25 cellular contexts compared by ENCODE assay signal in the genomic region with DNA sequence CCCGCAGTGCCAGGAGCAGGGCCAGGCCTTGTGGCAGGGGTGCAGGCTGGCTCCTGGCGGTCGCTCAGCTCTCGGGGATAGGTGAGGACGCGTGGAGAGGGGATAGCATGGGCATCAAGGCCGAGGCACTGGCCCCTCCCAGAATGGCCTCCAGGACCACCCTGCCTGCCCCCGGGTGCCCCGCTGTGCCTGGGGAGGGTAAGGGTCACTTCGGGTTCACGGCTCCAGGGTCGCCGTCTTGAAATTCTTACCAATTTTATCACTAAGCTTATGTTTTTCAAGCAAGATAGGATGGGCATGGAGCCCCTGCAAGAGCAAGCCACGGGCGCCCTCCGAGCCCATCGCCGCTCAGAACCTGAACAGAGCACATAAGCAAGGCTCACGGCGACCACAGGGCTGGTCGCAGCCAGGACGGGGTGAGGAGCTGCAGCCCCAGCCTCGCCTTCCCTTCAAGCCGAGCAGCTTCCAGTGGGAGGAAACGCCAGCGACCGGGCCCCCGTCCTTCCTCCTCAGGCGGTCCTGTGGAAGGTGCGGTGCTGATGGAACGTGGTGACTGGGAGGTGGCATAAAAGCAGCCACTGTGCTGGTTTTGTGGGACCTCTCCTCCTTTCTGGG.
"Had no signal": no experiment of that assay in that cellular context is flagged by ENCODE, and none has a peak within 500 bp of the region (broad histone marks: within the 10 kb centered on the region; RNA-seq: fewer than 3 reads in every experiment).

No MANE protein-coding gene starts in this region.

- H3K27ac Mint-ChIP-seq: immature natural killer cell; naive thymus-derived CD8-positive, alpha-beta T cell; nephron; progenitor cell of endocrine pancreas; stimulated activated effector memory CD8-positive, alpha-beta T cell treated with anti-CD3 and anti-CD28 coated beads, Interleukin-12 subunit alpha, Interleukin-12 subunit beta, amount 100 ng/mL, for 72 hours; stimulated activated naive CD8-positive, alpha-beta T cell treated with anti-CD3 and anti-CD28 coated beads, Interleukin-15, Interleukin-2, amounts not matched to agents 100 ng/mL and 50 ng/mL, for 24 hours had no signal

- H3K27me3 ChIP-seq: ovary, uterus had no signal

- H3K36me3 ChIP-seq: left lung, lower lobe of right lung, neutrophil, ovary, suprapubic skin, thoracic aorta, tibial artery, uterus had no signal

- H3K27ac ChIP-seq: left lung, lower lobe of right lung, neutrophil, ovary, skin epidermis, suprapubic skin, thoracic aorta, tibial artery, uterus had no signal

- H3K36me3 Mint-ChIP-seq: immature natural killer cell; naive thymus-derived CD8-positive, alpha-beta T cell; stimulated activated effector memory CD8-positive, alpha-beta T cell treated with anti-CD3 and anti-CD28 coated beads, Interleukin-12 subunit alpha, Interleukin-12 subunit beta, amount 100 ng/mL, for 72 hours had no signal

- H3K4me3 ChIP-seq: left lung, lower lobe of right lung, ovary, skin epidermis, suprapubic skin, thoracic aorta, tibial artery, uterus had no signal

- H3K4me3 Mint-ChIP-seq: immature natural killer cell; naive thymus-derived CD8-positive, alpha-beta T cell; nephron; neural crest cell; stimulated activated effector memory CD8-positive, alpha-beta T cell treated with anti-CD3 and anti-CD28 coated beads, Interleukin-12 subunit alpha, Interleukin-12 subunit beta, amount 100 ng/mL, for 72 hours; stimulated activated naive CD8-positive, alpha-beta T cell treated with anti-CD3 and anti-CD28 coated beads, Interleukin-15, Interleukin-2, amounts not matched to agents 100 ng/mL and 50 ng/mL, for 24 hours had no signal

- H3K9me3 ChIP-seq: left lung, lower lobe of right lung, neutrophil, ovary, suprapubic skin, thoracic aorta, tibial artery, uterus had no signal

- H3K4me1 ChIP-seq: left lung, lower lobe of right lung, suprapubic skin, tibial artery, uterus had no signal

- H3K9me3 Mint-ChIP-seq: immature natural killer cell; naive thymus-derived CD8-positive, alpha-beta T cell; nephron; neural crest cell; stimulated activated effector memory CD8-positive, alpha-beta T cell treated with anti-CD3 and anti-CD28 coated beads, Interleukin-12 subunit alpha, Interleukin-12 subunit beta, amount 100 ng/mL, for 72 hours; stimulated activated naive CD8-positive, alpha-beta T cell treated with anti-CD3 and anti-CD28 coated beads, Interleukin-15, Interleukin-2, amounts not matched to agents 100 ng/mL and 50 ng/mL, for 24 hours had no signal

- ATAC-seq: left colon; left lung; naive thymus-derived CD8-positive, alpha-beta T cell; stimulated activated effector memory CD8-positive, alpha-beta T cell treated with anti-CD3 and anti-CD28 coated beads, Interleukin-12 subunit alpha, Interleukin-12 subunit beta, amount 100 ng/mL, for 72 hours had no signal

- DNase-seq: hypothalamus; immature natural killer cell; kidney; left colon; lower lobe of right lung; mammary epithelial cell; mesenchymal stem cell; naive thymus-derived CD8-positive, alpha-beta T cell; occipital lobe; ovary; stimulated activated CD4-positive, alpha-beta T cell treated with anti-CD3 and anti-CD28 coated beads, Interleukin-4, amount 100 ng/mL, for 24 hours; stimulated activated naive CD4-positive, alpha-beta T cell; tibial artery; trophoblast cell; uterus had no signal

- H3K4me1 Mint-ChIP-seq: immature natural killer cell; naive thymus-derived CD8-positive, alpha-beta T cell; nephron; neural crest cell; stimulated activated effector memory CD8-positive, alpha-beta T cell treated with anti-CD3 and anti-CD28 coated beads, Interleukin-12 subunit alpha, Interleukin-12 subunit beta, amount 100 ng/mL, for 72 hours had no signal
